8 cellular contexts compared by ENCODE assay signal in the genomic region with DNA sequence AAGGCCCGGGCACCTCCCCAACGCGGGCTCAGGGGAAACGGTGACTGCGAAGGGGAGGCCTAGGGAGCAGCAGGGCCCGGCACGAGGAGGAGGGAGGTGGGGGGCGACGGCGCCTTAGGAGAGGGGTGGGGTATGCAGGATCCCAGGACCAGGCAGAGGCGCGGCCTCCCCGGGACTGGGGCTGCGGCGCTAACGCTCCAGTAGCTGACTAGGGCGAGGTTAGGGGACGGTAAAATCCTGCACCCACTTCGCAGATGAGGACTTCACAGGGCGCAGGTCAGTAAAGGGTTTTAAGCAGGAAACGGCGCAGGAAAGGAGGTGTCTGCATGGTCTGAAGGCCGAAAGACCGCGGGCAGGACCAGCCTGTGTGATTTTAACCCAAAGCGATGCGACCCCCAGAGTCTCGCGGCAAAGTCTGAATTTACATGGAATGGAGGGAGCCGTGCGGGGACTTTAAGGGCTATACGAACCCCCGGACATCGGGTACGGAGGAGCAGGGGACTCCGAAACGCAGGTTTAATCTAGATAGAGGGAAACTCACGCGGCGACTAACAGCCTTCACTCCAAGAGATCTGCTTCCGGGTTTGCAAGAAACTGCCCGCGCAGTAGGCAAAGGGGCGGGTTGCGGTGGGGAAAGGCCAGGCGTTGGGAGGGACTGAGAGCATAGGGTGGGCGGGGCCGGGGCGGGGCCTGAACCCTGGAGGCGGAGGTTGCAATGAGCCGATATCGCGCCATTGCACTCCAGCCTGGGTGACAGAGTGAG. TPM values are rescaled to one million over a fixed set of nuclear protein-coding genes. Genes with fewer than 3 reads are reported as not detected.
DNase-seq lines count a peak whose midpoint lies in the region; ATAC-seq and TF ChIP-seq lines count a peak whose summit lies in the region.

ZNF665 (minus strand) TSS at position 588 of the 763 bp plus-strand sequence. CDS start 10,460 bp downstream, outside the sequence.

- no peaks in the 10 kb centered on the region for H3K36me3 ChIP-seq in GM06990 (ENCODE audit: control insufficient read depth, insufficient read depth, low read length)
- H3K36me3 ChIP-seq in skeletal muscle satellite cell (ENCODE audit: insufficient read depth, low read length): peaks cover 8% of the 10 kb centered on the region

- H3K9me3 ChIP-seq in skeletal muscle satellite cell (replicated peaks; ENCODE audit: low read length): peaks cover 2% of the 10 kb centered on the region

- TF ChIP-seq CTCF in GM06990 (IDR thresholded peaks at IDR 0.05; ENCODE audit: insufficient read depth, low read length, poor library complexity, severe bottlenecking) (no peak), NB4 (IDR thresholded peaks at IDR 0.05; ENCODE audit: low read depth, low read length) (no peak), activated B cell treated with CpG ODN at 0.5 μM for 24 hours (IDR thresholded peaks at IDR 0.05) (no peak), cardiac fibroblast (IDR thresholded peaks at IDR 0.05; ENCODE audit: low read depth, low read length) (no peak)

- H3K9ac ChIP-seq in skeletal muscle satellite cell (ENCODE audit: low read depth, low read length): peak within 1 kb of the TSS; percentile 96

- peak; percentile 58 for ATAC-seq in activated B cell treated with CpG ODN at 0.5 μM for 24 hours (ENCODE audit: low read depth)
- ATAC-seq in HG03095 (IDR thresholded peaks at IDR 0.05; ENCODE audit: unreplicated experiment): no peak

- no peaks in the 10 kb centered on the region for H3K27me3 Mint-ChIP-seq in activated B cell treated with CpG ODN at 0.5 μM for 24 hours

- H3K4me1 ChIP-seq in skeletal muscle satellite cell (ENCODE audit: control insufficient read depth, insufficient read depth, low read length): peaks cover 9% of the 10 kb centered on the region

- POLR2A ChIA-PET in activated B cell treated with CpG ODN at 0.5 μM for 24 hours (lab: Charles Lee): interaction anchor here (0.6 to 1.3 kb wide), 3 partner anchors 21 to 1461 kb away, joined by 3 to 4 read pairs (median 3); partner anchors contain the start of gene ZNF347

- intact Hi-C loops in activated B cell treated with CpG ODN at 0.5 μM for 24 hours (cut with micrococcal nuclease): loop anchor here (1.0 to 10.0 kb wide), 3 partner anchors 34 to 1042 kb away; partner anchors contain the start of gene ZNF347

- peak within 1 kb of the TSS; percentile 95 for H3K4me3 Mint-ChIP-seq in activated B cell treated with CpG ODN at 0.5 μM for 24 hours

- H3K36me3 Mint-ChIP-seq in activated B cell treated with CpG ODN at 0.5 μM for 24 hours (ENCODE audit: low read depth): peaks cover 36% of the 10 kb centered on the region

- H3K9me3 Mint-ChIP-seq in activated B cell treated with CpG ODN at 0.5 μM for 24 hours: peaks cover 4% of the 10 kb centered on the region

- H3K4me1 Mint-ChIP-seq in activated B cell treated with CpG ODN at 0.5 μM for 24 hours: peaks cover 50% of the 10 kb centered on the region

- CTCF ChIA-PET in activated B cell treated with CpG ODN at 0.5 μM for 24 hours (lab: Charles Lee): no interaction called here

- DNase-seq in GM06990 (ENCODE audit: extremely low read depth, insufficient read length) (peak; percentile 85), NB4 (ENCODE audit: low read depth) (peak; percentile 93), activated B cell treated with CpG ODN at 0.5 μM for 24 hours (peak; percentile 60), cardiac fibroblast (ENCODE audit: low read depth in 2 of 2) (peak; percentile 88 to 89), iPS-NIHi7 (ENCODE audit: extremely low spot score) (peak; percentile 86), NCI-H446 treated with DMSO at 0.1 percent for 48 hours (lab: John Stamatoyannopoulos, UW) (no peak)

- H3K27me3 ChIP-seq in GM06990 (replicated peaks; ENCODE audit: control insufficient read depth, insufficient read depth, low read length) (no peaks in the 10 kb centered on the region), skeletal muscle satellite cell (ENCODE audit: control insufficient read depth, insufficient read depth, low read length) (no peaks in the 10 kb centered on the region)

- H3K4me2 ChIP-seq in skeletal muscle satellite cell (ENCODE audit: low read length): peak within 1 kb of the TSS; percentile 99

- TF ChIP-seq POLR2A in NB4 (IDR thresholded peaks at IDR 0.05; ENCODE audit: extremely low read depth, insufficient read length): peak; percentile 36

- peak within 1 kb of the TSS; percentile 65 for H3K4me3 ChIP-seq in GM06990 (replicated peaks; ENCODE audit: low read depth, low read length)
- H3K4me3 ChIP-seq in NB4 (ENCODE audit: low read depth, low read length): peak within 1 kb of the TSS; percentile 81
- H3K4me3 ChIP-seq in cardiac fibroblast (replicated peaks in 1 of 2; ENCODE audit: low read depth in 2 of 2, low read length in 2 of 2): peak within 1 kb of the TSS; percentile 72 to 73
- H3K4me3 ChIP-seq in skeletal muscle satellite cell (ENCODE audit: low read length): peak within 1 kb of the TSS; percentile 95

- H3K27ac Mint-ChIP-seq in activated B cell treated with CpG ODN at 0.5 μM for 24 hours: peak within 1 kb of the TSS; percentile 92

RNA-seq across cellular contexts. Expression of gene ZNF665, which starts in this region (rescaled TPM):
- 5.8 and 7.1 TPM in 2 replicates for total RNA-seq in activated B cell treated with CpG ODN at 0.5 μM for 24 hours
- 1.5 and 2.2 TPM in 2 replicates for total RNA-seq in skeletal muscle satellite cell (2012; rRNA removed)
